8 cellular contexts compared by ENCODE assay signal in genomic region chr7:23299770-23300300, GRCh38. TPM values are rescaled to one million over a fixed set of nuclear protein-coding genes. Genes with fewer than 3 reads are reported as not detected.
DNase-seq lines count a peak whose midpoint lies in the region; ATAC-seq and TF ChIP-seq lines count a peak whose summit lies in the region.

No MANE protein-coding gene starts in this region.

- peaks cover 57% of the 10 kb centered on the region for H3K79me2 ChIP-seq in smooth muscle cell (ENCODE audit: low read depth)

- peak overlapping the region; percentile 100 for H2AFZ ChIP-seq in smooth muscle cell (ENCODE audit: low read depth)

- no peak for TF ChIP-seq CTCF in WI38 (IDR thresholded peaks at IDR 0.05; ENCODE audit: low read depth, low read length)
- TF ChIP-seq CTCF in smooth muscle cell (IDR thresholded peaks at IDR 0.05; ENCODE audit: borderline replicate concordance, insufficient read depth, poor library complexity, severe bottlenecking): no peak

- H3K4me3 ChIP-seq in H7 (ENCODE audit: insufficient read depth, low read depth, low read length) (peak overlapping the region; percentile 93), WI38 (ENCODE audit: low read depth, low read length) (peak overlapping the region; percentile 73), right cardiac atrium (ENCODE audit: low read length) (peak overlapping the region; percentile 92), smooth muscle cell (peak overlapping the region; percentile 99)

- peak; percentile 34 for DNase-seq in AG20443 (ENCODE audit: low spot score)
- DNase-seq in H7: no peak
- DNase-seq in right cardiac atrium: no peak
- no peak for DNase-seq in smooth muscle cell (lab: John Stamatoyannopoulos, UW; ENCODE audit: unreplicated experiment)
- no peak for DNase-seq in ureter (ENCODE audit: low spot score)
- DNase-seq in NCI-H1436 (lab: John Stamatoyannopoulos, UW): no peak

- H3F3A ChIP-seq in smooth muscle cell (ENCODE audit: low read depth): peaks cover 5% of the 10 kb centered on the region

- peaks cover 4% of the 10 kb centered on the region; the same call in 1 of the 2 replicates for H3K36me3 ChIP-seq in H7 (replicated peaks; ENCODE audit: control insufficient read depth, insufficient read depth, low read length)
- no peaks in the 10 kb centered on the region for H3K36me3 ChIP-seq in smooth muscle cell (ENCODE audit: low read depth)

- peak overlapping the region; percentile 94 for H3K9ac ChIP-seq in smooth muscle cell (ENCODE audit: low read depth)

- intact Hi-C loops in right cardiac atrium (cut with DNase I): no loop called here

- peak overlapping the region; percentile 60 for H3K27ac ChIP-seq in right cardiac atrium (ENCODE audit: low read length)
- H3K27ac ChIP-seq in smooth muscle cell (ENCODE audit: low read depth): peak overlapping the region; percentile 83

- peaks cover 7% of the 10 kb centered on the region for H4K20me1 ChIP-seq in smooth muscle cell (ENCODE audit: low read depth)

- WGBS in right cardiac atrium: 12% methylated on average over 12 of the region's 12 CpGs
- WGBS in smooth muscle cell (ENCODE audit: low lambda C conversion rate): 20% methylated on average over 12 of the region's 12 CpGs

- H3K4me1 ChIP-seq in right cardiac atrium (ENCODE audit: control insufficient read depth, insufficient read depth, low read length) (peaks cover 3% of the 10 kb centered on the region), smooth muscle cell (ENCODE audit: low read depth) (peaks cover 12% of the 10 kb centered on the region)

- peak overlapping the region; percentile 99 for H3K4me2 ChIP-seq in smooth muscle cell

- no peaks in the 10 kb centered on the region for H3K9me3 ChIP-seq in right cardiac atrium (ENCODE audit: control insufficient read depth, low read length)
- H3K9me3 ChIP-seq in smooth muscle cell (replicated peaks; ENCODE audit: low read depth): no peaks in the 10 kb centered on the region

- peak in 1 of 2 donors; percentile 2 for ATAC-seq in right cardiac atrium
- no peak for ATAC-seq in GM21825 (IDR thresholded peaks at IDR 0.05; ENCODE audit: unreplicated experiment)

- H3K27me3 ChIP-seq in H7 (ENCODE audit: control insufficient read depth, insufficient read depth, low read length) (no peaks in the 10 kb centered on the region), right cardiac atrium (ENCODE audit: control insufficient read depth, insufficient read depth) (no peaks in the 10 kb centered on the region), smooth muscle cell (ENCODE audit: low read depth) (no peaks in the 10 kb centered on the region)

RNA-seq across cellular contexts. Expression of gene MALSU1, which starts 0.7 kb away (rescaled TPM):
- total RNA-seq in H7 (2014; rRNA removed; shearing (Covaris generic)): 100 and 108 TPM in 2 replicates
- total RNA-seq in right cardiac atrium (10 to 100 TPM; 64.6 to 80.7 (median 70.2) TPM), smooth muscle cell (77.7 and 89.8 TPM in 2 replicates), ureter (46.6 TPM)
- polyA plus RNA-seq in right cardiac atrium (68.4 TPM), smooth muscle cell (107 and 110 TPM in 2 replicates)

RNA-seq across cellular contexts. Expression of gene GPNMB, which starts 53.3 kb away (rescaled TPM):
- 0.70 and 1.2 TPM in 2 replicates for total RNA-seq in H7 (2014; rRNA removed; shearing (Covaris generic))
- total RNA-seq in right cardiac atrium (100 to 1,000 TPM; 130 to 246 (median 191) TPM), smooth muscle cell (23.2 and 26.1 TPM in 2 replicates), ureter (93.6 TPM)
- polyA plus RNA-seq in right cardiac atrium (113 TPM), smooth muscle cell (13.4 and 13.6 TPM in 2 replicates)

Comparison
In these comparisons a context has a peak if more than half of its experiments do, and no peak if none do; other contexts are left out.
1. RNA of gene GPNMB, which starts 53.3 kb away (total RNA-seq): 130 to 246 TPM in right cardiac atrium, 93.6 TPM in ureter (single experiment) and 23.2 to 26.1 TPM in smooth muscle cell; 0.70 to 1.2 TPM in H7; every median in the first group is over 10 times any median in the second.
2. Peak in every context shown above with its lines, with median percentiles within 50 percentile points of each other: H3K4me3 ChIP-seq.